ENCODE assay signal across 20 cellular contexts in the genomic region with DNA sequence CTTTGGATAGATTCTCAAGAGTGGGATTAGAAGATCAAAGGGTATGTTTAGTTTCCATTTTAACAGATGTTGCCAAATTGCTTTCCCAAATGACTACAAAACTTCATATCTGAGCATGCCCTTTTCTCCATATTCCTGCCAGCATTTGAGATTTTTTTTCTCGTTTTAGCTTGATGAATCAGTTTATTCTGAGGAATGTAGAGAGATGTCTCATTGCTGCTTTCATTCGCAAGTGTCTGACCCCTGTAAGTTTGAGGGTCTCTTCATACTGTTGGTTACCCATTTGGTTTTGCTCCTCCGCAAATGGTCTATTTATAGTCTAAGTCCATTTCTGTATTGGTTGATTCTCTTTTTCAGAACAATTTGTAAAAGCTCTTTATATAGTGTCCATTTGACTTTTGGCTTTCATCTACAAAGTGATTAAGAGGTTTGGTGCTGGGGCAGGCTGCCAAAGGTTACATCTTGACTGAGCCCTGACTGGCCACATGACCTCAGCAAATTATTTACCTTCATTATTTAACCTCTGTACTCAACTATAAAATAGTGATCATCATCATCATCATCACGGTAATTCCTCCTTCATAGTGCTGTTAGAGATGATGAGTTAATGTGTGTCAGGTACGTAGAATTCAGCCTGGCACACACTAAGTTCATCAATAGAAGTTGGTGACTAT. TPM values are rescaled to one million over a fixed set of nuclear protein-coding genes. Genes with fewer than 3 reads are reported as not detected.
A peak's percentile ranks its signal among the peaks of the same experiment; 100 is the strongest.
DNase-seq lines count a peak whose midpoint lies in the region; ATAC-seq, FAIRE-seq and TF ChIP-seq lines count a peak whose summit lies in the region.
"Had no signal": no experiment of that assay in that cellular context is flagged by ENCODE, and none has a peak within 500 bp of the region (broad histone marks: within the 10 kb centered on the region; RNA-seq: fewer than 3 reads in every experiment).

No MANE protein-coding gene starts in this region.

- DNase-seq in ACHN (peak; percentile 65), HK-2 (ENCODE audit: unreplicated experiment) (peak; percentile 54), astrocyte (ENCODE audit: low read depth) (peak; percentile 80), hepatic stellate cell (ENCODE audit: low spot score) (peak; percentile 54), NCI-H2029 treated with DMSO at 0.1 percent for 48 hours (lab: John Stamatoyannopoulos, UW) (no peak), medulla oblongata (ENCODE audit: extremely low spot score) (no peak)
- DNase-seq in activated CD8-positive, alpha-beta memory T cell treated with anti-CD3 and anti-CD28 coated beads, Interleukin-2, amount 10 ng/mL, durations not matched to agents 7 days and 5 days: no peak
- DNase-seq: activated CD4-positive, alpha-beta T cell treated with anti-CD3 and anti-CD28 coated beads for 48 hours; activated T-cell treated with anti-CD3 and anti-CD28 coated beads, Interleukin-2, amount 50 U/mL, for 72 hours; amniotic stem cell; DMS153; dorsolateral prefrontal cortex; gastrocnemius medialis; NCI-H146; NCI-H69; ovary; RPMI8226; T-helper 17 cell had no signal

- H3K9me3 ChIP-seq in astrocyte (ENCODE audit: insufficient read depth, low read depth, low read length): no peaks in the 10 kb centered on the region
- H3K9me3 ChIP-seq: gastrocnemius medialis, ovary had no signal

- FAIRE-seq in astrocyte (lab: Jason Lieb, UNC): peak; percentile 23

- CTCF ChIA-PET in activated CD8-positive, alpha-beta memory T cell treated with anti-CD3 and anti-CD28 coated beads, Interleukin-2, amount 10 ng/mL, durations not matched to agents 7 days and 5 days (lab: Charles Lee): interaction anchor here (0.7 kb wide), 1 partner anchor 53 kb away, joined by 3 read pairs; no protein-coding TSS in a partner anchor

- H3K27me3 ChIP-seq in astrocyte (ENCODE audit: insufficient read depth, low read length): no peaks in the 10 kb centered on the region
- H3K27me3 ChIP-seq: dorsolateral prefrontal cortex, gastrocnemius medialis, ovary had no signal

- H3K9ac ChIP-seq in astrocyte (ENCODE audit: low read length): no peak overlapping the region

- no peak overlapping the region for H3K4me3 Mint-ChIP-seq in astrocyte (ENCODE audit: unreplicated experiment)
- H3K4me3 Mint-ChIP-seq in activated CD8-positive, alpha-beta memory T cell treated with anti-CD3 and anti-CD28 coated beads, Interleukin-2, amount 10 ng/mL, durations not matched to agents 7 days and 5 days: no peak overlapping the region
- H3K4me3 Mint-ChIP-seq: activated T-cell treated with anti-CD3 and anti-CD28 coated beads, Interleukin-2, amount 50 U/mL, for 72 hours; T-helper 17 cell had no signal

- no peak overlapping the region for H3K4me3 ChIP-seq in astrocyte (ENCODE audit: insufficient read depth, low read depth, low read length)
- H3K4me3 ChIP-seq: dorsolateral prefrontal cortex, gastrocnemius medialis, ovary had no signal

- peak overlapping the region; percentile 64 for H3K4me2 ChIP-seq in astrocyte (ENCODE audit: low read length)

- in situ Hi-C loops in ACHN (cut with HindIII; ENCODE audit: low pct_ligation_motif_present, low pct_unique_long_range_greater_than_20kb, low sequenced_read_pairs): no loop called here

- H4K20me1 ChIP-seq in astrocyte (ENCODE audit: insufficient read depth, low read length): no peaks in the 10 kb centered on the region

- no peaks in the 10 kb centered on the region for H3K9me3 Mint-ChIP-seq in astrocyte (ENCODE audit: unreplicated experiment)
- H3K9me3 Mint-ChIP-seq in activated CD8-positive, alpha-beta memory T cell treated with anti-CD3 and anti-CD28 coated beads, Interleukin-2, amount 10 ng/mL, durations not matched to agents 7 days and 5 days (ENCODE audit: low read depth): no peaks in the 10 kb centered on the region

- TF ChIP-seq CTCF in astrocyte (IDR thresholded peaks at IDR 0.05; ENCODE audit: insufficient read depth, low read depth, low read length): no peak

- H3K4me1 ChIP-seq in astrocyte (ENCODE audit: insufficient read depth, low read length): peaks cover 7% of the 10 kb centered on the region
- H3K4me1 ChIP-seq: gastrocnemius medialis had no signal

- no peak overlapping the region for H3K27ac Mint-ChIP-seq in astrocyte (ENCODE audit: unreplicated experiment)
- no peak overlapping the region for H3K27ac Mint-ChIP-seq in activated CD8-positive, alpha-beta memory T cell treated with anti-CD3 and anti-CD28 coated beads, Interleukin-2, amount 10 ng/mL, durations not matched to agents 7 days and 5 days
- H3K27ac Mint-ChIP-seq: activated T-cell treated with anti-CD3 and anti-CD28 coated beads, Interleukin-2, amount 50 U/mL, for 72 hours; T-helper 17 cell had no signal

- no peak overlapping the region for H2AFZ ChIP-seq in astrocyte (ENCODE audit: low read depth, low read length)

- H3K27ac ChIP-seq in astrocyte (ENCODE audit: low read depth, low read length): peak overlapping the region; percentile 37
- H3K27ac ChIP-seq: dorsolateral prefrontal cortex, gastrocnemius medialis, ovary had no signal

- no peaks in the 10 kb centered on the region for H3K36me3 ChIP-seq in astrocyte (ENCODE audit: insufficient read depth, low read length)
- H3K36me3 ChIP-seq: gastrocnemius medialis, ovary had no signal

- peaks cover 2% of the 10 kb centered on the region for H3K36me3 Mint-ChIP-seq in astrocyte (ENCODE audit: low read depth, unreplicated experiment)
- peaks cover 1% of the 10 kb centered on the region for H3K36me3 Mint-ChIP-seq in activated CD8-positive, alpha-beta memory T cell treated with anti-CD3 and anti-CD28 coated beads, Interleukin-2, amount 10 ng/mL, durations not matched to agents 7 days and 5 days

- ATAC-seq in GM18520 (IDR thresholded peaks at IDR 0.05; ENCODE audit: unreplicated experiment): no peak
- ATAC-seq in activated CD8-positive, alpha-beta memory T cell treated with anti-CD3 and anti-CD28 coated beads, Interleukin-2, amount 10 ng/mL, durations not matched to agents 7 days and 5 days: no peak
- ATAC-seq: gastrocnemius medialis, T-helper 17 cell had no signal

- H3K4me1 Mint-ChIP-seq in astrocyte (ENCODE audit: low read depth, unreplicated experiment): no peaks in the 10 kb centered on the region
- no peaks in the 10 kb centered on the region for H3K4me1 Mint-ChIP-seq in activated CD8-positive, alpha-beta memory T cell treated with anti-CD3 and anti-CD28 coated beads, Interleukin-2, amount 10 ng/mL, durations not matched to agents 7 days and 5 days

- H3K79me2 ChIP-seq in astrocyte (ENCODE audit: insufficient read depth, low read length): no peaks in the 10 kb centered on the region

- peaks cover 2% of the 10 kb centered on the region for H3K27me3 Mint-ChIP-seq in astrocyte (ENCODE audit: low read depth, unreplicated experiment)
- H3K27me3 Mint-ChIP-seq in activated CD8-positive, alpha-beta memory T cell treated with anti-CD3 and anti-CD28 coated beads, Interleukin-2, amount 10 ng/mL, durations not matched to agents 7 days and 5 days: peaks cover 7% of the 10 kb centered on the region

RNA-seq across cellular contexts. Expression of a gene that starts 33.6 kb away (rescaled TPM):
- not detected in 2 replicates for total RNA-seq in astrocyte
- not detected for total RNA-seq in activated CD8-positive, alpha-beta memory T cell treated with anti-CD3 and anti-CD28 coated beads, Interleukin-2, amount 10 ng/mL, durations not matched to agents 7 days and 5 days
- total RNA-seq: activated T-cell treated with anti-CD3 and anti-CD28 coated beads, Interleukin-2, amount 50 U/mL, for 72 hours; temporal lobe had no signal

RNA-seq across cellular contexts. Expression of a gene that starts 47.1 kb away (rescaled TPM):
- not detected in 2 replicates for total RNA-seq in astrocyte
- under 1 TPM in 1 of 2 experiments, not detected in 1; 0.09 TPM for total RNA-seq in activated CD8-positive, alpha-beta memory T cell treated with anti-CD3 and anti-CD28 coated beads, Interleukin-2, amount 10 ng/mL, durations not matched to agents 7 days and 5 days
- total RNA-seq: activated T-cell treated with anti-CD3 and anti-CD28 coated beads, Interleukin-2, amount 50 U/mL, for 72 hours; gastrocnemius medialis had no signal

Comparison
In these comparisons a context has a peak if more than half of its experiments do, and no peak if none do; other contexts are left out.
1. DNase-seq: peak in ACHN (single experiment), HK-2 (single experiment), astrocyte (single experiment) and hepatic stellate cell (single experiment); none in activated CD8-positive, alpha-beta memory T cell treated with anti-CD3 and anti-CD28 coated beads, Interleukin-2, amount 10 ng/mL, durations not matched to agents 7 days and 5 days (single experiment), NCI-H2029 treated with DMSO at 0.1 percent for 48 hours (single experiment) and medulla oblongata (single experiment).